16 cellular contexts compared by ENCODE assay signal in the genomic region with DNA sequence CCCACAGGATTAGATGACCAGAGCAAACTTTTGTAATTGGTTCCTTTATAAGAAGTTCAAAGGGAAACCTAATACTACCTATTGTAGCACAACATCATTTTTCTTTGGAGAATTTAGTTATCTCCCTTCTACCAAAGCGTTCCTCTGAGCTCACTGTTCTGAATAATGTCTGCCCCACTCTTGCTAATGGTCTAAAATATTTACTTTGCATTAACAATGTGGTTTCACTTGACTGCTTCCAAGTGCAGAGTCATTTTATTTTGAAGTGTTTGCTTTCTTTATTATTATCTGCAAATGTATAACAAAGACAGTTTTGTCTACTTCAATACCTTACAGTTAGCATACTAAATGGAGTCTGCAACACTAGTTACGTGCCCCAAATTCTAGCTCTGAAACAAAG. TPM values are rescaled to one million over a fixed set of nuclear protein-coding genes. Genes with fewer than 3 reads are reported as not detected.
DNase-seq lines count a peak whose midpoint lies in the region; ATAC-seq lines count a peak whose summit lies in the region.
"Had no signal": no experiment of that assay in that cellular context is flagged by ENCODE, and none has a peak within 500 bp of the region (broad histone marks: within the 10 kb centered on the region; RNA-seq: fewer than 3 reads in every experiment).

No MANE protein-coding gene starts in this region.

- intact Hi-C loops in dendritic cell treated with granulocyte-macrophage colony-stimulating factor and Interleukin-4, amounts not matched to agents 40 ng/mL and 50 ng/mL, for 4 days (cut with micrococcal nuclease) = loop anchor here (5.0 kb wide), 2 partner anchors 88 to 263 kb away; no protein-coding TSS in a partner anchor
- intact Hi-C loops in CD4-positive, alpha-beta memory T cell (cut with micrococcal nuclease) = loop anchor here (10.0 kb wide), 1 partner anchor 166 kb away; no protein-coding TSS in a partner anchor

- POLR2A ChIA-PET in CD4-positive, alpha-beta memory T cell (lab: Charles Lee; ENCODE audit: partially characterized antibody) = no interaction called here

- no peaks in the 10 kb centered on the region for H3K27me3 Mint-ChIP-seq in dendritic cell treated with granulocyte-macrophage colony-stimulating factor and Interleukin-4, amounts not matched to agents 40 ng/mL and 50 ng/mL, for 4 days
- peaks cover 14 to 19% of the 10 kb centered on the region in 2 donors for H3K27me3 Mint-ChIP-seq in CD4-positive, alpha-beta memory T cell

- no peaks in the 10 kb centered on the region for H3K27me3 ChIP-seq in CD4-positive, alpha-beta memory T cell (ENCODE audit: insufficient read depth, low read length)

- no peaks in the 10 kb centered on the region for H3K36me3 Mint-ChIP-seq in dendritic cell treated with granulocyte-macrophage colony-stimulating factor and Interleukin-4, amounts not matched to agents 40 ng/mL and 50 ng/mL, for 4 days (ENCODE audit: low read depth)
- no peaks in the 10 kb centered on the region for H3K36me3 Mint-ChIP-seq in CD4-positive, alpha-beta memory T cell

- H3K27ac ChIP-seq in CD4-positive, alpha-beta memory T cell (ENCODE audit: low read depth, low read length) = no peak overlapping the region
- H3K27ac ChIP-seq: psoas muscle had no signal

- DNase-seq in COR-L47 (lab: John Stamatoyannopoulos, UW) = peak; percentile 7
- peak; percentile 97 for DNase-seq in NCI-H1105 treated with DMSO at 0.1 percent for 48 hours (lab: John Stamatoyannopoulos, UW)
- peak; percentile 52 for DNase-seq in NCI-H345 treated with DMSO at 0.1 percent for 48 hours (lab: John Stamatoyannopoulos, UW; ENCODE audit: unreplicated experiment)
- no peak for DNase-seq in CD4-positive, alpha-beta memory T cell
- DNase-seq: activated gamma-delta T cell; HCEC 1CT; psoas muscle; stimulated activated CD4-positive, alpha-beta T cell treated with anti-CD3 and anti-CD28 coated beads, Interleukin-15, amount 100 ng/mL, for 24 hours had no signal

- no peak overlapping the region for H3K4me3 ChIP-seq in CD4-positive, alpha-beta memory T cell (ENCODE audit: low read length in 2 of 2)
- H3K4me3 ChIP-seq: psoas muscle had no signal

- peak overlapping the region; percentile 15 for H3K27ac Mint-ChIP-seq in dendritic cell treated with granulocyte-macrophage colony-stimulating factor and Interleukin-4, amounts not matched to agents 40 ng/mL and 50 ng/mL, for 4 days
- H3K27ac Mint-ChIP-seq in CD4-positive, alpha-beta memory T cell = no peak overlapping the region

- CTCF ChIA-PET in CD4-positive, alpha-beta memory T cell (lab: Charles Lee; ENCODE audit: partially characterized antibody) = interaction anchor here (0.8 to 1.6 kb wide), 2 partner anchors 87 to 243 kb away, joined by 3 to 8 read pairs; no protein-coding TSS in a partner anchor

- H3K9me3 ChIP-seq in CD4-positive, alpha-beta memory T cell (ENCODE audit: control insufficient read depth in 1 of 2, low read length in 2 of 2) = no peaks in the 10 kb centered on the region
- H3K9me3 ChIP-seq: psoas muscle had no signal

- no peak overlapping the region for H3K4me3 Mint-ChIP-seq in dendritic cell treated with granulocyte-macrophage colony-stimulating factor and Interleukin-4, amounts not matched to agents 40 ng/mL and 50 ng/mL, for 4 days
- no peak overlapping the region for H3K4me3 Mint-ChIP-seq in CD4-positive, alpha-beta memory T cell

- no peaks in the 10 kb centered on the region for H3K36me3 ChIP-seq in CD4-positive, alpha-beta memory T cell (ENCODE audit: insufficient read depth, low read length)

- ATAC-seq in HG03139 (IDR thresholded peaks at IDR 0.05; ENCODE audit: unreplicated experiment) (no peak), HG02588 (IDR thresholded peaks at IDR 0.05; ENCODE audit: unreplicated experiment) (no peak), HG03469 (IDR thresholded peaks at IDR 0.05; ENCODE audit: unreplicated experiment) (no peak)
- ATAC-seq: psoas muscle had no signal

- H3K9me3 Mint-ChIP-seq in dendritic cell treated with granulocyte-macrophage colony-stimulating factor and Interleukin-4, amounts not matched to agents 40 ng/mL and 50 ng/mL, for 4 days = no peaks in the 10 kb centered on the region
- no peaks in the 10 kb centered on the region for H3K9me3 Mint-ChIP-seq in CD4-positive, alpha-beta memory T cell

- H3K4me1 ChIP-seq in CD4-positive, alpha-beta memory T cell (ENCODE audit: insufficient read depth, low read length) = no peaks in the 10 kb centered on the region
- H3K4me1 ChIP-seq: psoas muscle had no signal

- H3K4me1 Mint-ChIP-seq in dendritic cell treated with granulocyte-macrophage colony-stimulating factor and Interleukin-4, amounts not matched to agents 40 ng/mL and 50 ng/mL, for 4 days (ENCODE audit: low read depth) = peaks cover 24% of the 10 kb centered on the region
- peaks cover 0 to 2% (median 0%) of the 10 kb centered on the region in 4 donors for H3K4me1 Mint-ChIP-seq in CD4-positive, alpha-beta memory T cell

RNA-seq across cellular contexts. Expression of a gene that starts 15.0 kb away (rescaled TPM):
- not detected for total RNA-seq in CD4-positive, alpha-beta memory T cell
- polyA plus RNA-seq in CD4-positive, alpha-beta memory T cell = not detected
- total RNA-seq: bronchial epithelial cell, glomerular endothelial cell, HT-29, MCF 10A, psoas muscle had no signal

RNA-seq across cellular contexts. Expression of a gene that starts 19.0 kb away (rescaled TPM):
- not detected for total RNA-seq in CD4-positive, alpha-beta memory T cell
- polyA plus RNA-seq in CD4-positive, alpha-beta memory T cell = not detected
- total RNA-seq: MCF 10A had no signal

RNA-seq across cellular contexts. Expression of a gene that starts 23.1 kb away (rescaled TPM):
- total RNA-seq in CD4-positive, alpha-beta memory T cell = not detected
- polyA plus RNA-seq in CD4-positive, alpha-beta memory T cell = not detected
- total RNA-seq: glomerular endothelial cell, HT-29, MCF 10A had no signal

RNA-seq across cellular contexts. Expression of a gene that starts 40.9 kb away (rescaled TPM):
- 10 to 100 TPM; 32.6 to 34.4 TPM for total RNA-seq in CD4-positive, alpha-beta memory T cell
- 10 to 100 TPM; 72.1 to 79.0 TPM for polyA plus RNA-seq in CD4-positive, alpha-beta memory T cell

Comparison
In these comparisons a context has a peak if more than half of its experiments do, and no peak if none do; other contexts are left out.
1. DNase-seq: peak in COR-L47 (single experiment), NCI-H1105 treated with DMSO at 0.1 percent for 48 hours (single experiment) and NCI-H345 treated with DMSO at 0.1 percent for 48 hours (single experiment); none in CD4-positive, alpha-beta memory T cell (0 of 5).